In genomic region chr3:125652349-125652748, GRCh38 we compare ENCODE assay signal across 22 cellular contexts.
"Had no signal": no experiment of that assay in that cellular context is flagged by ENCODE, and none has a peak within 500 bp of the region (broad histone marks: within the 10 kb centered on the region; RNA-seq: fewer than 3 reads in every experiment).

No MANE protein-coding gene starts in this region.

- H3K4me3 ChIP-seq: MG63 had no signal

- H3K36me3 ChIP-seq: MG63 had no signal

- ATAC-seq: Panc1, PC-3, SK-N-SH treated with all-trans-retinoic acid at 6 μM for 48 hours had no signal

- H3K9me3 ChIP-seq: MG63 had no signal

- DNase-seq: Karpas-422, KG1, MG63, NCI-H1092, NCI-H1105 treated with DMSO at 0.1 percent for 48 hours, NCI-H1417 treated with DMSO at 0.1 percent for 48 hours, NCI-H146, NCI-H1694 treated with DMSO at 0.1 percent for 48 hours, NCI-H2029, NCI-H2081 treated with DMSO at 0.1 percent for 48 hours, NCI-H2171, NCI-H226, NCI-H446, NCI-H510A, NCI-H524 treated with DMSO at 0.1 percent for 48 hours, NCI-H69, NCI-H774, SHP77 had no signal

- H3K27ac ChIP-seq: RWPE1 had no signal

- H3K27me3 ChIP-seq: MG63 had no signal
